ENCODE assay signal across 8 cellular contexts in the genomic region with DNA sequence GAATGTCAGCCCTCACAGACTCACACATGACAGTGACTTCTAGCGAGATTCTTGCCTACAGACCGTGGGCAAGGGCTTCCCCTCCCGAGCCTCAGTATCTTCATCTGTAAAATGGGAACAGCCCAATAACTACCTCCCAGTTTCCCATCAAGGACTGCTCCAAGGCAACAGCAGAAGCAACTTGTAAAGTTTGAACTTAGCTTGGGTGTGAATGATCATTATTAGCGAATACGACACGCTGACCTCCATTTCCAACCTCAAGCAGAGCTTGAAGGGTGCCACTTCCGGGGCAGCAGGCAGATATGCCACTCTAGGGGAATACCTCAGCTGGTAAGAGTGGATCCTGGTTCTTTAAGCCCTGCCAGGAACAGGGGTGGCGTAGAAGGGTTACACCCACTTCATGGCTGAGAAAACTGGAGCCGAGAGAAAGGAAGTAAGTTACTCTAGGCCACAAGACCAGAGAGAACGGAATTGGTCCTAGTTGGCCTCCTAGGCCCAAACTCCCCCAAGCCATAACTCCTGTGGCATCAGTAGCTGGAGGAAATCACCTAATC.
DNase-seq lines count a peak whose midpoint lies in the region; ATAC-seq lines count a peak whose summit lies in the region.

No MANE protein-coding gene starts in this region.

- H3K4me3 ChIP-seq in BLaER1 = peak overlapping the region; percentile 88
- H3K4me3 ChIP-seq in HUES48 (ENCODE audit: low read depth, low read length) = peak overlapping the region; percentile 97
- peak overlapping the region; percentile 85 for H3K4me3 ChIP-seq in rectal smooth muscle tissue (ENCODE audit: low read length)

- peaks cover 49% of the 10 kb centered on the region for H4K20me1 ChIP-seq in BLaER1

- H3K27me3 ChIP-seq in BLaER1 (no peaks in the 10 kb centered on the region), HUES48 (ENCODE audit: control insufficient read depth, insufficient read depth, low read length) (no peaks in the 10 kb centered on the region), rectal smooth muscle tissue (ENCODE audit: control insufficient read depth, insufficient read depth, low read length) (no peaks in the 10 kb centered on the region)

- H3K4me2 ChIP-seq in BLaER1 = peak overlapping the region; percentile 99

- DNase-seq in activated CD4-positive, alpha-beta T cell treated with anti-CD3 and anti-CD28 coated beads, Interleukin-2, amount 50 U/mL, for 48 hours = peak; percentile 45 to 59
- DNase-seq in germinal center (ENCODE audit: low spot score) (peak; percentile 56), cerebellar nuclear complex (lab: John Stamatoyannopoulos, UW) (no peak), NCI-H2029 (lab: John Stamatoyannopoulos, UW) (no peak)

- peak overlapping the region; percentile 100 for H3K9ac ChIP-seq in BLaER1
- H3K9ac ChIP-seq in HUES48 (ENCODE audit: low read depth, low read length) = peak overlapping the region; percentile 99
- peak overlapping the region; percentile 85 for H3K9ac ChIP-seq in rectal smooth muscle tissue (ENCODE audit: low read length)

- H3K36me3 ChIP-seq in BLaER1 (peaks cover 18% of the 10 kb centered on the region), HUES48 (ENCODE audit: control insufficient read depth, insufficient read depth, low read length) (peaks cover 49% of the 10 kb centered on the region), rectal smooth muscle tissue (ENCODE audit: control insufficient read depth, insufficient read depth, low read length) (no peaks in the 10 kb centered on the region)

- H3K9me3 ChIP-seq in BLaER1 (no peaks in the 10 kb centered on the region), HUES48 (ENCODE audit: control insufficient read depth, insufficient read depth, low read length) (no peaks in the 10 kb centered on the region)

- ATAC-seq in HG02798 (IDR thresholded peaks at IDR 0.05; ENCODE audit: poor library complexity, unreplicated experiment) = no peak

- peak overlapping the region; percentile 100 for H3K27ac ChIP-seq in BLaER1
- peak overlapping the region; percentile 100 for H3K27ac ChIP-seq in HUES48 (ENCODE audit: low read depth, low read length)
- peak overlapping the region; percentile 99 for H3K27ac ChIP-seq in rectal smooth muscle tissue (ENCODE audit: low read depth, low read length)

- H3K4me1 ChIP-seq in BLaER1 (peaks cover 79% of the 10 kb centered on the region), HUES48 (ENCODE audit: control insufficient read depth, insufficient read depth, low read length) (peaks cover 28% of the 10 kb centered on the region), rectal smooth muscle tissue (ENCODE audit: control insufficient read depth, insufficient read depth, low read length) (peaks cover 33% of the 10 kb centered on the region)

Comparison
In these comparisons a context has a peak if more than half of its experiments do, and no peak if none do; other contexts are left out.
1. DNase-seq: peak in activated CD4-positive, alpha-beta T cell treated with anti-CD3 and anti-CD28 coated beads, Interleukin-2, amount 50 U/mL, for 48 hours (2 of 2) and germinal center (single experiment); none in cerebellar nuclear complex (0 of 2) and NCI-H2029 (single experiment).
2. Peak in every context shown above with its lines, with median percentiles within 50 percentile points of each other: H3K27ac ChIP-seq, H3K4me3 ChIP-seq and H3K9ac ChIP-seq.